ENCODE assay signal across 16 cellular contexts in genomic region chr13:23754506-23754905, GRCh38.
A peak's percentile ranks its signal among the peaks of the same experiment; 100 is the strongest.
DNase-seq lines count a peak whose midpoint lies in the region; ATAC-seq and TF ChIP-seq lines count a peak whose summit lies in the region.
"Had no signal": no experiment of that assay in that cellular context is flagged by ENCODE, and none has a peak within 500 bp of the region (broad histone marks: within the 10 kb centered on the region; RNA-seq: fewer than 3 reads in every experiment).

No MANE protein-coding gene starts in this region.

- no peaks in the 10 kb centered on the region for H3K36me3 ChIP-seq in effector memory CD4-positive, alpha-beta T cell (ENCODE audit: control insufficient read depth, insufficient read depth, low read length)
- H3K36me3 ChIP-seq in neuronal stem cell (replicated peaks in 1 of 2; ENCODE audit: control insufficient read depth in 2 of 2, insufficient read depth in 2 of 2, low read length in 2 of 2) (no peaks in the 10 kb centered on the region), BE2C (no peaks in the 10 kb centered on the region)
- H3K36me3 ChIP-seq: Peyer's patch had no signal

- H4K91ac ChIP-seq in neuronal stem cell (ENCODE audit: low read depth, low read length, poor library complexity) = no peak overlapping the region

- TF ChIP-seq CTCF in omental fat pad (IDR thresholded peaks at IDR 0.05) = no peak
- TF ChIP-seq CTCF in BE2C (IDR thresholded peaks at IDR 0.05; ENCODE audit: low read depth, low read length) = no peak

- no peak overlapping the region for H3K4me3 Mint-ChIP-seq in activated CD4-positive, alpha-beta T cell treated with anti-CD3 and anti-CD28 coated beads for 36 hours
- H3K4me3 Mint-ChIP-seq in T-helper 17 cell = peak overlapping the region; percentile 66
- H3K4me3 Mint-ChIP-seq: brain, endodermal cell had no signal

- H2AK5ac ChIP-seq in neuronal stem cell (ENCODE audit: low read depth, low read length) = no peak overlapping the region

- no peak overlapping the region for H2BK15ac ChIP-seq in neuronal stem cell (ENCODE audit: low read length)

- ATAC-seq in activated CD4-positive, alpha-beta T cell treated with anti-CD3 and anti-CD28 coated beads for 36 hours = peak; percentile 37
- ATAC-seq in T-helper 17 cell (peak; percentile 92), omental fat pad (ENCODE audit: low FRiP score) (peak; percentile 58)

- peaks cover 3% of the 10 kb centered on the region for H3K27me3 Mint-ChIP-seq in activated CD4-positive, alpha-beta T cell treated with anti-CD3 and anti-CD28 coated beads for 36 hours
- H3K27me3 Mint-ChIP-seq in T-helper 17 cell = no peaks in the 10 kb centered on the region
- H3K27me3 Mint-ChIP-seq: brain had no signal

- H2BK12ac ChIP-seq in neuronal stem cell (ENCODE audit: low read length) = no peak overlapping the region

- no peaks in the 10 kb centered on the region for H3K9me3 Mint-ChIP-seq in activated CD4-positive, alpha-beta T cell treated with anti-CD3 and anti-CD28 coated beads for 36 hours (ENCODE audit: low read depth)
- H3K9me3 Mint-ChIP-seq: brain, endodermal cell had no signal

- H3K4me2 ChIP-seq in neuronal stem cell (ENCODE audit: insufficient read depth, low read length, poor library complexity, severe bottlenecking) = no peak overlapping the region

- no peaks in the 10 kb centered on the region for H3K9me3 ChIP-seq in T-helper 17 cell (ENCODE audit: control insufficient read depth, low read length, poor library complexity, severe bottlenecking)
- H3K9me3 ChIP-seq in effector memory CD4-positive, alpha-beta T cell (ENCODE audit: control insufficient read depth, low read length) = no peaks in the 10 kb centered on the region
- H3K9me3 ChIP-seq in neuronal stem cell (replicated peaks in 1 of 2; ENCODE audit: control insufficient read depth in 2 of 2, insufficient read depth in 1 of 2, low read depth in 1 of 2, low read length in 2 of 2) = no peaks in the 10 kb centered on the region
- H3K9me3 ChIP-seq in BE2C = no peaks in the 10 kb centered on the region
- H3K9me3 ChIP-seq: Peyer's patch had no signal

- H3K79me1 ChIP-seq in neuronal stem cell (ENCODE audit: low read depth, low read length) = no peaks in the 10 kb centered on the region

- H3K27ac Mint-ChIP-seq in activated CD4-positive, alpha-beta T cell treated with anti-CD3 and anti-CD28 coated beads for 36 hours = peak overlapping the region; percentile 58
- peak overlapping the region; percentile 81 for H3K27ac Mint-ChIP-seq in T-helper 17 cell
- H3K27ac Mint-ChIP-seq: endodermal cell had no signal

- no peak overlapping the region for H3K4ac ChIP-seq in neuronal stem cell (ENCODE audit: low read length)

- no peak overlapping the region for H3K14ac ChIP-seq in neuronal stem cell (ENCODE audit: low read length)

- peaks cover 9% of the 10 kb centered on the region for H3K36me3 Mint-ChIP-seq in activated CD4-positive, alpha-beta T cell treated with anti-CD3 and anti-CD28 coated beads for 36 hours (ENCODE audit: low read depth)
- H3K36me3 Mint-ChIP-seq in T-helper 17 cell (ENCODE audit: low read depth) = peaks cover 4% of the 10 kb centered on the region
- H3K36me3 Mint-ChIP-seq: brain had no signal

- WGBS in neuronal stem cell (ENCODE audit: extremely low coverage in 2 of 2, insufficient read length in 2 of 2, insufficient replicate concordance in 1 of 2), 2 donors = no CpG with 5 or more reads among the region's 6 CpGs

- H3K4me1 ChIP-seq in effector memory CD4-positive, alpha-beta T cell (ENCODE audit: control insufficient read depth, insufficient read depth, low read length, poor library complexity, severe bottlenecking) = peaks cover 6% of the 10 kb centered on the region
- H3K4me1 ChIP-seq in neuronal stem cell (ENCODE audit: control insufficient read depth in 2 of 2, insufficient read depth in 1 of 2, low read depth in 1 of 2, low read length in 2 of 2) (peaks cover 0 to 31% of the 10 kb centered on the region in 2 donors), BE2C (no peaks in the 10 kb centered on the region)
- H3K4me1 ChIP-seq: Peyer's patch had no signal

- H3K18ac ChIP-seq in neuronal stem cell (ENCODE audit: low read length) = no peak overlapping the region

- no peak overlapping the region for H2AFZ ChIP-seq in neuronal stem cell (ENCODE audit: low read length)

- no peaks in the 10 kb centered on the region for H3K27me3 ChIP-seq in effector memory CD4-positive, alpha-beta T cell (replicated peaks; ENCODE audit: control insufficient read depth, insufficient read depth, low read length, poor library complexity, severe bottlenecking)
- H3K27me3 ChIP-seq in neuronal stem cell (ENCODE audit: control insufficient read depth in 3 of 3, insufficient read depth in 3 of 3, low read depth in 1 of 3, low read length in 3 of 3) (no peaks in the 10 kb centered on the region), BE2C (no peaks in the 10 kb centered on the region)
- H3K27me3 ChIP-seq: Peyer's patch had no signal

- peak overlapping the region; percentile 31 for H3K27ac ChIP-seq in effector memory CD4-positive, alpha-beta T cell (ENCODE audit: insufficient read depth, low read length, poor library complexity, severe bottlenecking)
- H3K27ac ChIP-seq in neuronal stem cell (replicated peaks; ENCODE audit: low read length) = no peak overlapping the region
- H3K27ac ChIP-seq: Peyer's patch had no signal

- no peak overlapping the region for H2BK5ac ChIP-seq in neuronal stem cell (ENCODE audit: low read length)

- H4K8ac ChIP-seq in neuronal stem cell (ENCODE audit: low read depth, low read length) = no peak overlapping the region

- no peak overlapping the region for H3K9ac ChIP-seq in neuronal stem cell (ENCODE audit: low read depth, low read length, poor library complexity)

- CTCF ChIA-PET in activated CD4-positive, alpha-beta T cell treated with anti-CD3 and anti-CD28 coated beads for 36 hours (lab: Charles Lee) = interaction anchor here (0.9 kb wide), 1 partner anchor 14 kb away, joined by 3 read pairs; no protein-coding TSS in a partner anchor

- POLR2A ChIA-PET in activated CD4-positive, alpha-beta T cell treated with anti-CD3 and anti-CD28 coated beads for 36 hours (lab: Charles Lee) = no interaction called here

- peaks cover 44% of the 10 kb centered on the region for H3K4me1 Mint-ChIP-seq in activated CD4-positive, alpha-beta T cell treated with anti-CD3 and anti-CD28 coated beads for 36 hours
- H3K4me1 Mint-ChIP-seq in T-helper 17 cell = peaks cover 21% of the 10 kb centered on the region

- no peak overlapping the region for H3K23ac ChIP-seq in neuronal stem cell (ENCODE audit: low read depth, low read length, poor library complexity)

- H3K4me3 ChIP-seq in effector memory CD4-positive, alpha-beta T cell (ENCODE audit: insufficient read depth, low read depth, low read length, poor library complexity, severe bottlenecking) = no peak overlapping the region
- H3K4me3 ChIP-seq in neuronal stem cell (ENCODE audit: low read length in 2 of 2) (no peak overlapping the region), BE2C (ENCODE audit: low read depth, low read length) (no peak overlapping the region)
- H3K4me3 ChIP-seq: Peyer's patch had no signal

- intact Hi-C loops in activated CD4-positive, alpha-beta T cell treated with anti-CD3 and anti-CD28 coated beads for 36 hours (cut with DNase I, micrococcal nuclease) = loop anchor here (2.0 to 5.0 kb wide), 2 partner anchors 14 to 287 kb away; no protein-coding TSS in a partner anchor

- peak; percentile 39 for DNase-seq in activated CD4-positive, alpha-beta T cell treated with anti-CD3 and anti-CD28 coated beads for 36 hours
- DNase-seq in activated CD4-positive, alpha-beta T cell treated with anti-CD3 and anti-CD28 coated beads for 1 hour = no peak
- peak in 2 of 3 donors; percentile 11 to 16 for DNase-seq in T-helper 17 cell
- peak in 2 of 3 donors; percentile 2 to 15 for DNase-seq in effector memory CD4-positive, alpha-beta T cell
- DNase-seq in omental fat pad (ENCODE audit: low spot score) = no peak
- DNase-seq in neuronal stem cell (ENCODE audit: low spot score) = no peak
- DNase-seq in BE2C = no peak
- DNase-seq in A172 (ENCODE audit: low spot score) = no peak
- DNase-seq: 8988T, activated gamma-delta T cell, endodermal cell, GDM1, kidney, Peyer's patch, SW 1271 had no signal

- no peak overlapping the region for H2BK120ac ChIP-seq in neuronal stem cell (ENCODE audit: low read depth, low read length)

Comparison
In these comparisons a context has a peak if more than half of its experiments do, and no peak if none do; other contexts are left out.
1. DNase-seq: peak in activated CD4-positive, alpha-beta T cell treated with anti-CD3 and anti-CD28 coated beads for 36 hours (single experiment), T-helper 17 cell (2 of 3) and effector memory CD4-positive, alpha-beta T cell (2 of 3); none in activated CD4-positive, alpha-beta T cell treated with anti-CD3 and anti-CD28 coated beads for 1 hour (single experiment), omental fat pad (single experiment), neuronal stem cell (single experiment), BE2C (single experiment) and A172 (single experiment).
2. ATAC-seq: peak in every context shown above with its lines; median percentile 92 in T-helper 17 cell; 58 in omental fat pad; 37 in activated CD4-positive, alpha-beta T cell treated with anti-CD3 and anti-CD28 coated beads for 36 hours.